In the genomic region with DNA sequence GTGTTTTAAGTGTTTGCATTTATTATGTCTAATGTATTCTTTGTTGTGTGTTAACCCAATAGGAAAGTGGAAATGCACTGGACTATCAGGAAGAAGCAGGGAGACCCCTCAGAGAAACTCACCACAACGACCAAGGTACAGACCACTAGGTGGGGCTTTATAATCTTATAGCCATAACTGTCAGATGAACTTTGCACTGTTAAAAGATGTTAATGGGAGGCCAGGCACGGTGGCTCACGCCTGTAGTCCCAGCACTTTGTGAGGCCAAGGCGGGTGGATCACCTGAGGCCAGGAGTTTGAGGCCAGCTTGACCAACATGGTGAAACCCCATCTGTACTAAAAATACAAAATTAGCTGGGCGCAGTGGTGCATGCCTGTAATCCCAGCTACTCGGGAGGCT, we compare ENCODE assay signal across 8 cellular contexts.
DNase-seq lines count a peak whose midpoint lies in the region; ATAC-seq, FAIRE-seq and TF ChIP-seq lines count a peak whose summit lies in the region.
"Not testable (repeated sequence)": the region's sequence is repeated elsewhere in the genome, so short reads cannot be mapped to it uniquely, and the experiment has no call there.

No MANE protein-coding gene starts in this region.

- POLR2A ChIA-PET in Caco-2 (lab: Charles Lee); K562 (lab: Yijun Ruan, JAX): not testable (repeated sequence)

- H3K4ac ChIP-seq in H9 (ENCODE audit: low read depth, low read length), result not testable (repeated sequence)

- BruUV-seq in Caco-2 (replicated peaks; lab: Mats Ljungman, UMichigan); K562 (replicated peaks; lab: Mats Ljungman, UMichigan): not testable (repeated sequence)

- not testable (repeated sequence) for TF ChIP-seq EP300 in K562 (IDR thresholded peaks at IDR 0.05; ENCODE audit: low read length)

- H3K18ac ChIP-seq in H9 (ENCODE audit: insufficient read length, low read depth, low read length), result not testable (repeated sequence)

- H3K56ac ChIP-seq in H9 (ENCODE audit: insufficient read length, low read depth, low read length), result not testable (repeated sequence)

- H2BK5ac ChIP-seq in H9 (ENCODE audit: insufficient read length, low read length), result not testable (repeated sequence)

- 0 out of 3 replicates have a peak, but pooled peaks have one; percentile 28 for ATAC-seq in K562
- peak; percentile 53 for ATAC-seq in left colon
- peak; percentile 35 for ATAC-seq in mucosa of descending colon

- H3K4me3 Mint-ChIP-seq in Caco-2 (ENCODE audit: unreplicated experiment); H9: not testable (repeated sequence)

- not testable (repeated sequence) for H3K14ac ChIP-seq in H9 (ENCODE audit: insufficient read depth, low read length)

- peaks cover 25% of the 10 kb centered on the region for H3F3A ChIP-seq in smooth muscle cell (ENCODE audit: low read depth)

- H3K9ac ChIP-seq in H9 (ENCODE audit: extremely low read depth, insufficient read length, low read length); OCI-LY3 (ENCODE audit: low read length); K562 (ENCODE audit: insufficient read depth in 1 of 2, low read depth in 2 of 2, low read length in 2 of 2); smooth muscle cell (ENCODE audit: low read depth): not testable (repeated sequence)

- not testable (repeated sequence) for H3K27ac Mint-ChIP-seq in Caco-2 (ENCODE audit: unreplicated experiment); H9

- H3K4me1 ChIP-seq in Caco-2, result peaks cover 24% of the 10 kb centered on the region
- not testable (repeated sequence) for H3K4me1 ChIP-seq in H9 (ENCODE audit: insufficient read depth, low read length); OCI-LY3 (ENCODE audit: low read length); K562 (replicated peaks in 1 of 2; ENCODE audit: control insufficient read depth in 2 of 2, insufficient read depth in 2 of 2, low read length in 2 of 2); mucosa of descending colon (ENCODE audit: low read depth)
- H3K4me1 ChIP-seq in smooth muscle cell (ENCODE audit: low read depth), result peaks cover 19% of the 10 kb centered on the region

- not testable (repeated sequence) for H3K9me3 ChIP-seq in Caco-2; H9 (ENCODE audit: control insufficient read depth, low read depth, low read length); OCI-LY3 (ENCODE audit: insufficient read depth, low read length); K562 (replicated peaks; ENCODE audit: control insufficient read depth, insufficient read depth, low read depth, low read length); mucosa of descending colon; smooth muscle cell (replicated peaks; ENCODE audit: low read depth)

- H2BK120ac ChIP-seq in H9 (ENCODE audit: low read depth, low read length, poor library complexity, severe bottlenecking), result not testable (repeated sequence)

- not testable (repeated sequence) for H3K23ac ChIP-seq in H9 (ENCODE audit: insufficient read length, low read depth, low read length)

- not testable (repeated sequence) for H3K27me3 Mint-ChIP-seq in Caco-2 (ENCODE audit: insufficient read depth, unreplicated experiment)
- H3K27me3 Mint-ChIP-seq in H9 (ENCODE audit: low read depth), result peaks cover 17% of the 10 kb centered on the region

- not testable (repeated sequence) for H2BK20ac ChIP-seq in H9 (ENCODE audit: low read depth, low read length, poor library complexity, severe bottlenecking)

- not testable (repeated sequence) for H3T11ph ChIP-seq in H9 (ENCODE audit: low read length)

- TF ChIP-seq RAD21 in K562 (CRISPR knock-in tag; conservative IDR thresholded peaks at IDR 0.05 in 1 of 2, IDR thresholded peaks at IDR 0.05 in 1 of 2), result not testable (repeated sequence)

- not testable (repeated sequence) for FAIRE-seq in K562 (lab: Jason Lieb, UNC)

- not testable (repeated sequence) for H3K27ac ChIP-seq in H9 (ENCODE audit: insufficient read length, low read depth, low read length); OCI-LY3 (ENCODE audit: low read length); K562 (ENCODE audit: extremely low read depth, low read depth, low read length)
- H3K27ac ChIP-seq in smooth muscle cell (ENCODE audit: low read depth), result peak overlapping the region; percentile 76

- peak; percentile 10 to 16 for TF ChIP-seq CTCF in Caco-2 (IDR thresholded peaks at IDR 0.05; ENCODE audit: insufficient read depth in 1 of 2, low read depth in 1 of 2, low read length in 1 of 2, severe bottlenecking in 1 of 2, unreplicated experiment in 1 of 2)
- peak; percentile 25; the same call in 1 of the 3 replicates for TF ChIP-seq CTCF in H9 (conservative IDR thresholded peaks at IDR 0.05)
- TF ChIP-seq CTCF in NB4 (IDR thresholded peaks at IDR 0.05; ENCODE audit: low read depth, low read length), result peak; percentile 2
- 0 out of 2 replicates have a peak, but pooled peaks have one; percentile 4 for TF ChIP-seq CTCF in OCI-LY3 (IDR thresholded peaks at IDR 0.05; ENCODE audit: low read depth, low read length)
- peak in 1 of 3 experiments; percentile 8; a peak in 1 of 6 replicates for TF ChIP-seq CTCF in K562 (IDR thresholded peaks at IDR 0.05 in 2 of 3, conservative IDR thresholded peaks at IDR 0.05 in 1 of 3; ENCODE audit: insufficient read depth in 2 of 3, low read depth in 1 of 3, low read length in 3 of 3)
- TF ChIP-seq CTCF in mucosa of descending colon (IDR thresholded peaks at IDR 0.05); smooth muscle cell (IDR thresholded peaks at IDR 0.05; ENCODE audit: borderline replicate concordance, insufficient read depth, poor library complexity, severe bottlenecking): not testable (repeated sequence)

- H4K5ac ChIP-seq in H9 (ENCODE audit: insufficient read length, low read depth, low read length), result not testable (repeated sequence)

- not testable (repeated sequence) for H3K9me3 Mint-ChIP-seq in Caco-2 (ENCODE audit: unreplicated experiment); H9

- not testable (repeated sequence) for H2BK15ac ChIP-seq in H9 (ENCODE audit: low read depth, low read length)

- H2AK5ac ChIP-seq in H9 (ENCODE audit: insufficient read length, low read length), result not testable (repeated sequence)

- H4K91ac ChIP-seq in H9 (ENCODE audit: insufficient read length, low read depth, low read length), result not testable (repeated sequence)

- CTCF ChIA-PET in Caco-2 (lab: Charles Lee); K562 (lab: Yijun Ruan, JAX; ENCODE audit: low intra/inter-chr PET ratio): not testable (repeated sequence)

- H3K23me2 ChIP-seq in H9 (ENCODE audit: insufficient read length, low read depth, low read length, poor library complexity, severe bottlenecking), result not testable (repeated sequence)

- not testable (repeated sequence) for H4K8ac ChIP-seq in H9 (replicated peaks; ENCODE audit: insufficient read length, low read depth, low read length)

- not testable (repeated sequence) for TF ChIP-seq POLR2A in NB4 (IDR thresholded peaks at IDR 0.05; ENCODE audit: extremely low read depth, insufficient read length); K562 (conservative IDR thresholded peaks at IDR 0.05)

- not testable (repeated sequence) for H4K20me1 ChIP-seq in H9 (ENCODE audit: control insufficient read depth, insufficient read depth, insufficient read length); OCI-LY3 (ENCODE audit: insufficient read depth, low read length); K562 (replicated peaks; ENCODE audit: control insufficient read depth, insufficient read depth, low read length); smooth muscle cell (ENCODE audit: low read depth)

- H3K4me3 ChIP-seq in Caco-2 (ENCODE audit: low read depth, low read length); NB4 (ENCODE audit: low read depth, low read length); OCI-LY3 (ENCODE audit: low read length); K562; mucosa of descending colon; smooth muscle cell: not testable (repeated sequence)

- H3K9me1 ChIP-seq in K562 (ENCODE audit: control insufficient read depth, insufficient read depth, low read length), result not testable (repeated sequence)

- H2AFZ ChIP-seq in H9 (ENCODE audit: low read length); OCI-LY3 (ENCODE audit: low read depth, low read length); K562 (ENCODE audit: low read depth, low read length); smooth muscle cell (ENCODE audit: low read depth): not testable (repeated sequence)

- not testable (repeated sequence) for H3K4me2 ChIP-seq in H9 (ENCODE audit: insufficient read depth, insufficient read length, low read length); OCI-LY3 (ENCODE audit: low read length); K562 (ENCODE audit: insufficient read depth, low read length); smooth muscle cell

- H3K36me3 ChIP-seq in Caco-2 (ENCODE audit: control insufficient read depth, insufficient read depth, low read length); OCI-LY3 (replicated peaks; ENCODE audit: low read depth, low read length); K562 (ENCODE audit: control insufficient read depth, insufficient read depth, low read length); mucosa of descending colon (ENCODE audit: low read depth); smooth muscle cell (ENCODE audit: low read depth): not testable (repeated sequence)

- H2BK12ac ChIP-seq in H9 (ENCODE audit: insufficient read length, low read depth, low read length), result not testable (repeated sequence)

- H3K27me3 ChIP-seq in Caco-2 (replicated peaks; ENCODE audit: control insufficient read depth, insufficient read depth, low read length); H9 (ENCODE audit: insufficient read depth, low read length); OCI-LY3 (ENCODE audit: low read depth, low read length); smooth muscle cell (ENCODE audit: low read depth): not testable (repeated sequence)
- H3K27me3 ChIP-seq in K562 (ENCODE audit: control insufficient read depth in 2 of 2, insufficient read depth in 2 of 2, low read length in 2 of 2), result peaks cover 3 to 13% of the 10 kb centered on the region in 2 experiments; a peak in 3 of 5 replicates

- H3K79me1 ChIP-seq in H9 (ENCODE audit: insufficient read depth, low read depth, low read length, poor library complexity, severe bottlenecking), result not testable (repeated sequence)

- H3K79me2 ChIP-seq in H9 (ENCODE audit: insufficient read depth, low read length); OCI-LY3 (ENCODE audit: low read length); K562 (ENCODE audit: control insufficient read depth, insufficient read depth, low read length); smooth muscle cell (ENCODE audit: low read depth): not testable (repeated sequence)

- in situ Hi-C loops in K562 (cut with MboI), result not testable (repeated sequence)

- no CpG with 5 or more reads among the region's 6 CpGs for WGBS in H9 (ENCODE audit: extremely low coverage, insufficient read length, low lambda C conversion rate)
- WGBS in K562 (ENCODE audit: insufficient coverage, low coverage, missing lambda C conversion rate), result 1% methylated on average over 6 of the region's 6 CpGs
- 91% methylated on average over 6 of the region's 6 CpGs for WGBS in smooth muscle cell (ENCODE audit: low lambda C conversion rate)

- intact Hi-C loops in Caco-2 (cut with micrococcal nuclease; ENCODE audit: unreplicated experiment); K562 (cut with micrococcal nuclease); left colon (cut with DNase I, micrococcal nuclease); mucosa of descending colon (cut with DNase I, micrococcal nuclease): not testable (repeated sequence)

- DNase-seq in Caco-2, result peak in 1 of 2 experiments; percentile 22
- DNase-seq in H9; NB4 (ENCODE audit: low read depth); K562 (ENCODE audit: extremely low read depth in 1 of 4, low spot score in 3 of 4); left colon; mucosa of descending colon; smooth muscle cell (lab: John Stamatoyannopoulos, UW; ENCODE audit: unreplicated experiment): not testable (repeated sequence)

- peaks cover 24% of the 10 kb centered on the region for H3K4me1 Mint-ChIP-seq in Caco-2 (ENCODE audit: low read depth, unreplicated experiment)
- peaks cover 12% of the 10 kb centered on the region in 2 experiments for H3K4me1 Mint-ChIP-seq in H9

- not testable (repeated sequence) for H3K36me3 Mint-ChIP-seq in Caco-2 (ENCODE audit: insufficient read depth, unreplicated experiment); H9 (ENCODE audit: insufficient read depth in 1 of 3, low read depth in 3 of 3)
